Comparison of ENCODE assay signal across 22 cellular contexts in genomic region chr3:16425398-16426057, GRCh38.
DNase-seq lines count a peak whose midpoint lies in the region; ATAC-seq lines count a peak whose summit lies in the region.
"Had no signal": no experiment of that assay in that cellular context is flagged by ENCODE, and none has a peak within 500 bp of the region (broad histone marks: within the 10 kb centered on the region; RNA-seq: fewer than 3 reads in every experiment).

No MANE protein-coding gene starts in this region.

- no peak for ATAC-seq in natural killer cell treated with Interleukin-12 subunit alpha and Interleukin-12 subunit beta and Interleukin-15 and Interleukin-18, amount 100 ng/mL, for 72 hours
- ATAC-seq in Right ventricle myocardium superior (ENCODE audit: poor library complexity), result no peak
- ATAC-seq: HepG2 had no signal

- no peak overlapping the region for H3K4me3 Mint-ChIP-seq in activated naive CD8-positive, alpha-beta T cell
- H3K4me3 Mint-ChIP-seq in activated naive CD8-positive, alpha-beta T cell treated with anti-CD3 and anti-CD28 coated beads for 36 hours, result no peak overlapping the region
- H3K4me3 Mint-ChIP-seq in natural killer cell treated with Interleukin-12 subunit alpha and Interleukin-12 subunit beta and Interleukin-15 and Interleukin-18, amount 100 ng/mL, for 72 hours, result no peak overlapping the region
- no peak overlapping the region for H3K4me3 Mint-ChIP-seq in activated CD4-positive, alpha-beta memory T cell treated with anti-CD3 and anti-CD28 coated beads, Interleukin-2, amount 10 ng/mL, durations not matched to agents 7 days and 5 days
- H3K4me3 Mint-ChIP-seq: CD4-positive, alpha-beta memory T cell; HFFc6 had no signal

- peaks cover 15% of the 10 kb centered on the region for H3K4me1 Mint-ChIP-seq in activated naive CD8-positive, alpha-beta T cell (ENCODE audit: low read depth)
- H3K4me1 Mint-ChIP-seq in activated naive CD8-positive, alpha-beta T cell treated with anti-CD3 and anti-CD28 coated beads for 36 hours, result peaks cover 26% of the 10 kb centered on the region
- H3K4me1 Mint-ChIP-seq in natural killer cell treated with Interleukin-12 subunit alpha and Interleukin-12 subunit beta and Interleukin-15 and Interleukin-18, amount 100 ng/mL, for 72 hours (ENCODE audit: low read depth in 2 of 2), result peaks cover 42 to 52% of the 10 kb centered on the region in 2 donors
- H3K4me1 Mint-ChIP-seq in activated CD4-positive, alpha-beta memory T cell treated with anti-CD3 and anti-CD28 coated beads, Interleukin-2, amount 10 ng/mL, durations not matched to agents 7 days and 5 days, result no peaks in the 10 kb centered on the region

- intact Hi-C loops in Right ventricle myocardium superior (cut with DNase I), result no loop called here

- peak overlapping the region; percentile 52 for H3K27ac ChIP-seq in angular gyrus (ENCODE audit: low read depth, low read length)
- H3K27ac ChIP-seq: BLaER1, KMS-11 had no signal

- H3K9me3 Mint-ChIP-seq in activated naive CD8-positive, alpha-beta T cell (ENCODE audit: low read depth), result no peaks in the 10 kb centered on the region
- H3K9me3 Mint-ChIP-seq in activated naive CD8-positive, alpha-beta T cell treated with anti-CD3 and anti-CD28 coated beads for 36 hours, result no peaks in the 10 kb centered on the region
- H3K9me3 Mint-ChIP-seq in natural killer cell treated with Interleukin-12 subunit alpha and Interleukin-12 subunit beta and Interleukin-15 and Interleukin-18, amount 100 ng/mL, for 72 hours, result no peaks in the 10 kb centered on the region
- no peaks in the 10 kb centered on the region for H3K9me3 Mint-ChIP-seq in activated CD4-positive, alpha-beta memory T cell treated with anti-CD3 and anti-CD28 coated beads, Interleukin-2, amount 10 ng/mL, durations not matched to agents 7 days and 5 days
- H3K9me3 Mint-ChIP-seq: HFFc6 had no signal

- CTCF ChIA-PET in activated CD4-positive, alpha-beta memory T cell treated with anti-CD3 and anti-CD28 coated beads, Interleukin-2, amount 10 ng/mL, durations not matched to agents 7 days and 5 days (lab: Charles Lee), result no interaction called here

- H3K27me3 Mint-ChIP-seq in activated naive CD8-positive, alpha-beta T cell, result no peaks in the 10 kb centered on the region
- no peaks in the 10 kb centered on the region for H3K27me3 Mint-ChIP-seq in activated naive CD8-positive, alpha-beta T cell treated with anti-CD3 and anti-CD28 coated beads for 36 hours
- no peaks in the 10 kb centered on the region for H3K27me3 Mint-ChIP-seq in natural killer cell treated with Interleukin-12 subunit alpha and Interleukin-12 subunit beta and Interleukin-15 and Interleukin-18, amount 100 ng/mL, for 72 hours
- H3K27me3 Mint-ChIP-seq in activated CD4-positive, alpha-beta memory T cell treated with anti-CD3 and anti-CD28 coated beads, Interleukin-2, amount 10 ng/mL, durations not matched to agents 7 days and 5 days, result no peaks in the 10 kb centered on the region
- H3K27me3 Mint-ChIP-seq: CD4-positive, alpha-beta memory T cell had no signal

- H3K27ac Mint-ChIP-seq in activated naive CD8-positive, alpha-beta T cell, result peak overlapping the region; percentile 28
- no peak overlapping the region for H3K27ac Mint-ChIP-seq in activated naive CD8-positive, alpha-beta T cell treated with anti-CD3 and anti-CD28 coated beads for 36 hours
- peak overlapping the region; percentile 4 to 26 for H3K27ac Mint-ChIP-seq in natural killer cell treated with Interleukin-12 subunit alpha and Interleukin-12 subunit beta and Interleukin-15 and Interleukin-18, amount 100 ng/mL, for 72 hours
- H3K27ac Mint-ChIP-seq in activated CD4-positive, alpha-beta memory T cell treated with anti-CD3 and anti-CD28 coated beads, Interleukin-2, amount 10 ng/mL, durations not matched to agents 7 days and 5 days, result no peak overlapping the region

- H3K36me3 Mint-ChIP-seq in activated naive CD8-positive, alpha-beta T cell, result peaks cover 33% of the 10 kb centered on the region
- peaks cover 49% of the 10 kb centered on the region for H3K36me3 Mint-ChIP-seq in activated naive CD8-positive, alpha-beta T cell treated with anti-CD3 and anti-CD28 coated beads for 36 hours
- peaks cover 32% of the 10 kb centered on the region for H3K36me3 Mint-ChIP-seq in natural killer cell treated with Interleukin-12 subunit alpha and Interleukin-12 subunit beta and Interleukin-15 and Interleukin-18, amount 100 ng/mL, for 72 hours
- H3K36me3 Mint-ChIP-seq in activated CD4-positive, alpha-beta memory T cell treated with anti-CD3 and anti-CD28 coated beads, Interleukin-2, amount 10 ng/mL, durations not matched to agents 7 days and 5 days (ENCODE audit: low read depth), result peaks cover 37% of the 10 kb centered on the region

- POLR2A ChIA-PET in activated CD4-positive, alpha-beta memory T cell treated with anti-CD3 and anti-CD28 coated beads, Interleukin-2, amount 10 ng/mL, durations not matched to agents 7 days and 5 days (lab: Charles Lee), result no interaction called here

- DNase-seq in activated naive CD8-positive, alpha-beta T cell treated with anti-CD3 and anti-CD28 coated beads for 36 hours, result no peak
- DNase-seq in natural killer cell treated with Interleukin-12 subunit alpha and Interleukin-12 subunit beta and Interleukin-15 and Interleukin-18, amount 100 ng/mL, for 72 hours (ENCODE audit: low spot score), result no peak
- DNase-seq in HPDE6-E6E7 (ENCODE audit: extremely low spot score) (no peak), OCI-M2 (lab: John Stamatoyannopoulos, UW; ENCODE audit: unreplicated experiment) (no peak), Right ventricle myocardium superior (no peak)
- no peak for DNase-seq in activated CD4-positive, alpha-beta memory T cell treated with anti-CD3 and anti-CD28 coated beads, Interleukin-2, amount 10 ng/mL, durations not matched to agents 7 days and 5 days
- DNase-seq: CD4-positive, alpha-beta memory T cell; DMS153; EL; HFFc6; NCI-H1417 treated with DMSO at 0.1 percent for 48 hours; NCI-H1930; NCI-H2171 treated with DMSO at 0.1 percent for 48 hours; NCI-H446 treated with DMSO at 0.1 percent for 48 hours; NCI-H69; OCI-M1; SIG-M5 had no signal

Comparison
In these comparisons a context has a peak if more than half of its experiments do, and no peak if none do; other contexts are left out.
1. H3K27ac Mint-ChIP-seq: peak in activated naive CD8-positive, alpha-beta T cell (single experiment) and natural killer cell treated with Interleukin-12 subunit alpha and Interleukin-12 subunit beta and Interleukin-15 and Interleukin-18, amount 100 ng/mL, for 72 hours (2 of 2); none in activated naive CD8-positive, alpha-beta T cell treated with anti-CD3 and anti-CD28 coated beads for 36 hours (single experiment) and activated CD4-positive, alpha-beta memory T cell treated with anti-CD3 and anti-CD28 coated beads, Interleukin-2, amount 10 ng/mL, durations not matched to agents 7 days and 5 days (single experiment).